ENCODE assay signal across 8 cellular contexts in genomic region chr9:126558051-126558665, GRCh38. TPM values are rescaled to one million over a fixed set of nuclear protein-coding genes. Genes with fewer than 3 reads are reported as not detected.
A peak's percentile ranks its signal among the peaks of the same experiment; 100 is the strongest.
DNase-seq lines count a peak whose midpoint lies in the region; ATAC-seq and TF ChIP-seq lines count a peak whose summit lies in the region.

No MANE protein-coding gene starts in this region.

- H3K27ac ChIP-seq in coronary artery (no peak overlapping the region), lower lobe of right lung (no peak overlapping the region)

- peak; percentile 66 for TF ChIP-seq CTCF in coronary artery (IDR thresholded peaks at IDR 0.05)
- peak; percentile 93 for TF ChIP-seq CTCF in lower lobe of right lung (IDR thresholded peaks at IDR 0.05)

- peak; percentile 34 for DNase-seq in NK-92 treated with Interleukin-12 subunit alpha and Interleukin-12 subunit beta, amount 100 ng/mL, for 24 hours (lab: John Stamatoyannopoulos, UW)
- DNase-seq in NK-92 (lab: John Stamatoyannopoulos, UW; ENCODE audit: unreplicated experiment) = no peak
- peak; percentile 32 for DNase-seq in NCI-H2171 (lab: John Stamatoyannopoulos, UW)
- peak; percentile 90 for DNase-seq in activated CD4-positive, alpha-beta T cell treated with anti-CD3 and anti-CD28 coated beads, Interleukin-2, amount 10 ng/mL, durations not matched to agents 24 days and 14 days
- DNase-seq in coronary artery (ENCODE audit: low spot score) = no peak
- peak; percentile 70 for DNase-seq in lower lobe of right lung
- peak; percentile 51 for DNase-seq in stimulated activated CD8-positive, alpha-beta memory T cell treated with anti-CD3 and anti-CD28 coated beads, Interleukin-15, amount 100 ng/mL, for 24 hours (ENCODE audit: low read depth)

- H3K4me1 ChIP-seq in lower lobe of right lung = no peaks in the 10 kb centered on the region

- no peak overlapping the region for H3K4me3 Mint-ChIP-seq in activated CD4-positive, alpha-beta T cell treated with anti-CD3 and anti-CD28 coated beads, Interleukin-2, amount 10 ng/mL, durations not matched to agents 24 days and 14 days

- ATAC-seq in lower lobe of right lung (peak; percentile 89 to 90), HG02870 (IDR thresholded peaks at IDR 0.05; ENCODE audit: unreplicated experiment) (no peak)

- intact Hi-C loops in activated CD4-positive, alpha-beta T cell treated with anti-CD3 and anti-CD28 coated beads, Interleukin-2, amount 10 ng/mL, durations not matched to agents 24 days and 14 days (cut with micrococcal nuclease) = loop anchor here (1.0 to 5.0 kb wide), 2 partner anchors 41 to 59 kb away; no protein-coding TSS in a partner anchor
- intact Hi-C loops in lower lobe of right lung (cut with DNase I) = no loop called here

- no peaks in the 10 kb centered on the region for H3K27me3 ChIP-seq in lower lobe of right lung (ENCODE audit: low read depth)

- H3K27me3 Mint-ChIP-seq in activated CD4-positive, alpha-beta T cell treated with anti-CD3 and anti-CD28 coated beads, Interleukin-2, amount 10 ng/mL, durations not matched to agents 24 days and 14 days = peaks cover 19% of the 10 kb centered on the region

- H3K4me1 Mint-ChIP-seq in activated CD4-positive, alpha-beta T cell treated with anti-CD3 and anti-CD28 coated beads, Interleukin-2, amount 10 ng/mL, durations not matched to agents 24 days and 14 days = no peaks in the 10 kb centered on the region

- no peaks in the 10 kb centered on the region for H3K9me3 Mint-ChIP-seq in activated CD4-positive, alpha-beta T cell treated with anti-CD3 and anti-CD28 coated beads, Interleukin-2, amount 10 ng/mL, durations not matched to agents 24 days and 14 days

- H3K4me3 ChIP-seq in coronary artery (no peak overlapping the region), lower lobe of right lung (no peak overlapping the region)

- H3K36me3 Mint-ChIP-seq in activated CD4-positive, alpha-beta T cell treated with anti-CD3 and anti-CD28 coated beads, Interleukin-2, amount 10 ng/mL, durations not matched to agents 24 days and 14 days (ENCODE audit: low read depth) = no peaks in the 10 kb centered on the region

- H3K36me3 ChIP-seq in lower lobe of right lung = no peaks in the 10 kb centered on the region

- H3K9me3 ChIP-seq in lower lobe of right lung = no peaks in the 10 kb centered on the region

- no peak overlapping the region for H3K27ac Mint-ChIP-seq in activated CD4-positive, alpha-beta T cell treated with anti-CD3 and anti-CD28 coated beads, Interleukin-2, amount 10 ng/mL, durations not matched to agents 24 days and 14 days

RNA-seq across cellular contexts. Expression of gene LMX1B, which starts 55.6 kb away (rescaled TPM):
- total RNA-seq in activated CD4-positive, alpha-beta T cell treated with anti-CD3 and anti-CD28 coated beads, Interleukin-2, amount 10 ng/mL, durations not matched to agents 24 days and 14 days = not detected in 2 replicates
- 0.21 TPM for total RNA-seq in lower lobe of right lung

Comparison
In these comparisons a context has a peak if more than half of its experiments do, and no peak if none do; other contexts are left out.
1. DNase-seq: peak in NK-92 treated with Interleukin-12 subunit alpha and Interleukin-12 subunit beta, amount 100 ng/mL, for 24 hours (single experiment), NCI-H2171 (single experiment), activated CD4-positive, alpha-beta T cell treated with anti-CD3 and anti-CD28 coated beads, Interleukin-2, amount 10 ng/mL, durations not matched to agents 24 days and 14 days (single experiment), lower lobe of right lung (single experiment) and stimulated activated CD8-positive, alpha-beta memory T cell treated with anti-CD3 and anti-CD28 coated beads, Interleukin-15, amount 100 ng/mL, for 24 hours (single experiment); none in NK-92 (single experiment) and coronary artery (single experiment).